ENCODE assay signal across 21 cellular contexts in genomic region chr12:26416550-26416949, GRCh38.
"Had no signal": no experiment of that assay in that cellular context is flagged by ENCODE, and none has a peak within 500 bp of the region (broad histone marks: within the 10 kb centered on the region; RNA-seq: fewer than 3 reads in every experiment).

No MANE protein-coding gene starts in this region.

- ATAC-seq: activated CD8-positive, alpha-beta memory T cell treated with anti-CD3 and anti-CD28 coated beads, Interleukin-2, amount 10 ng/mL, durations not matched to agents 7 days and 5 days; WTC11 had no signal

- H3K27ac Mint-ChIP-seq: activated CD8-positive, alpha-beta memory T cell treated with anti-CD3 and anti-CD28 coated beads, Interleukin-2, amount 10 ng/mL, durations not matched to agents 7 days and 5 days; activated naive CD8-positive, alpha-beta T cell; activated T-cell treated with anti-CD3 and anti-CD28 coated beads, Interleukin-2, amount 50 U/mL, for 24 hours; activated T-helper 1 cell treated with anti-CD3 and anti-CD28 coated beads, Interleukin-12 subunit alpha, Interleukin-12 subunit beta, Interleukin-2, Interleukin-4 antibody, amounts not matched to agents 30 ng/mL and 10 ng/mL and 1 ng/mL, durations not matched to agents 14 hours and 24 hours and 36 hours; brain; T-helper 1 cell treated with Interleukin-12 subunit alpha and Interleukin-12 subunit beta and Interleukin-4 antibody, amounts not matched to agents 30 μg/mL and 1 μg/mL, for 36 hours; WTC11 had no signal

- H3K4me1 Mint-ChIP-seq: WTC11 had no signal

- DNase-seq: activated CD4-positive, alpha-beta T cell treated with anti-CD3 and anti-CD28 coated beads for 48 hours; activated CD4-positive, alpha-beta T cell treated with anti-CD3 and anti-CD28 coated beads, Interleukin-2, amount 50 U/mL, for 48 hours; activated CD4-positive, CD25-positive, alpha-beta regulatory T cell treated with anti-CD3 and anti-CD28 coated beads, Interleukin-2, amount 50 U/mL, for 72 hours; activated CD8-positive, alpha-beta memory T cell treated with anti-CD3 and anti-CD28 coated beads, Interleukin-2, amount 10 ng/mL, durations not matched to agents 7 days and 5 days; activated effector memory CD4-positive, alpha-beta T cell treated with Interleukin-2 at 50 U/mL for 16 hours; activated naive CD4-positive, alpha-beta T cell treated with Interleukin-2 at 50 U/mL for 16 hours; activated T-cell treated with anti-CD3 and anti-CD28 coated beads, Interleukin-2, amount 50 U/mL, for 24 hours; amygdala; IMR-90; KG1; MV-4-11; NCI-H1092 treated with DMSO at 0.1 percent for 48 hours; NCI-H1694 treated with DMSO at 0.1 percent for 48 hours; NCI-H510A treated with DMSO at 0.1 percent for 48 hours; NCI-H82; SHP77 treated with DMSO at 0.1 percent for 48 hours had no signal

- H3K4me3 Mint-ChIP-seq: activated CD8-positive, alpha-beta memory T cell treated with anti-CD3 and anti-CD28 coated beads, Interleukin-2, amount 10 ng/mL, durations not matched to agents 7 days and 5 days; activated naive CD8-positive, alpha-beta T cell; activated T-cell treated with anti-CD3 and anti-CD28 coated beads, Interleukin-2, amount 50 U/mL, for 24 hours; activated T-helper 1 cell treated with anti-CD3 and anti-CD28 coated beads, Interleukin-12 subunit alpha, Interleukin-12 subunit beta, Interleukin-2, Interleukin-4 antibody, amounts not matched to agents 30 ng/mL and 10 ng/mL and 1 ng/mL, durations not matched to agents 14 hours and 24 hours and 36 hours; brain; T-helper 1 cell treated with Interleukin-12 subunit alpha and Interleukin-12 subunit beta and Interleukin-4 antibody, amounts not matched to agents 30 μg/mL and 1 μg/mL, for 36 hours; WTC11 had no signal

- H3K27me3 Mint-ChIP-seq: activated CD8-positive, alpha-beta memory T cell treated with anti-CD3 and anti-CD28 coated beads, Interleukin-2, amount 10 ng/mL, durations not matched to agents 7 days and 5 days; activated naive CD8-positive, alpha-beta T cell; activated T-cell treated with anti-CD3 and anti-CD28 coated beads, Interleukin-2, amount 50 U/mL, for 24 hours had no signal
